In genomic region chr6:156777866-156778614, GRCh38 we compare ENCODE assay signal across 8 cellular contexts. TPM values are rescaled to one million over a fixed set of nuclear protein-coding genes. Genes with fewer than 3 reads are reported as not detected.
A peak's percentile ranks its signal among the peaks of the same experiment; 100 is the strongest.
DNase-seq lines count a peak whose midpoint lies in the region; ATAC-seq and TF ChIP-seq lines count a peak whose summit lies in the region.

No MANE protein-coding gene starts in this region.

- H3K4me1 Mint-ChIP-seq in GM23338, result peaks cover 62% of the 10 kb centered on the region

- peak overlapping the region; percentile 91 for H3K4me3 Mint-ChIP-seq in GM23338

- H3K9me2 ChIP-seq in DOHH2 (replicated peaks; ENCODE audit: control insufficient read depth, low read length) (no peaks in the 10 kb centered on the region), GM23338 (ENCODE audit: insufficient read depth) (no peaks in the 10 kb centered on the region)

- H2BK12ac ChIP-seq in mesenchymal stem cell (ENCODE audit: low read length in 2 of 2), result peak overlapping the region; percentile 93 to 97

- ATAC-seq in GM23338 (peak; percentile 5; the same call in 2 of the 3 replicates), GM18517 (IDR thresholded peaks at IDR 0.05; ENCODE audit: unreplicated experiment) (no peak)

- peak overlapping the region in 1 of 2 experiments; percentile 100 for H3K23ac ChIP-seq in mesenchymal stem cell (ENCODE audit: low read length in 2 of 2)

- peak overlapping the region; percentile 98 for H3K9ac ChIP-seq in mesenchymal stem cell (ENCODE audit: low read length)

- H3K27ac ChIP-seq in DOHH2 (ENCODE audit: low read depth, low read length), result peak overlapping the region; percentile 88
- peak overlapping the region; percentile 73 for H3K27ac ChIP-seq in GM23338 (ENCODE audit: low read depth)
- peak overlapping the region; percentile 91 for H3K27ac ChIP-seq in ectodermal cell (ENCODE audit: insufficient read depth, low read depth, low read length, poor library complexity, severe bottlenecking)
- peak overlapping the region; percentile 93 for H3K27ac ChIP-seq in mesenchymal stem cell (ENCODE audit: low read length, poor library complexity, severe bottlenecking)

- DNase-seq in GM23338 (ENCODE audit: low spot score) (peak; percentile 50), MV-4-11 (lab: John Stamatoyannopoulos, UW) (peak; percentile 57), mesenchymal stem cell (peak; percentile 66)
- DNase-seq in activated CD4-positive, alpha-beta T cell treated with anti-CD3 and anti-CD28 coated beads, Interleukin-2, amount 50 U/mL, for 1 hour, result peak; percentile 61
- peak; percentile 41 for DNase-seq in stimulated activated CD8-positive, alpha-beta memory T cell treated with anti-CD3 and anti-CD28 coated beads, Interleukin-15, amount 100 ng/mL, for 24 hours (ENCODE audit: low read depth)

- peak overlapping the region; percentile 86 to 100 for H3K14ac ChIP-seq in mesenchymal stem cell (ENCODE audit: low read length in 2 of 2)

- H3K27me3 ChIP-seq in DOHH2 (ENCODE audit: control insufficient read depth, low read length) (no peaks in the 10 kb centered on the region), GM23338 (ENCODE audit: insufficient read depth) (no peaks in the 10 kb centered on the region), ectodermal cell (ENCODE audit: control insufficient read depth, insufficient read depth, low read length, poor library complexity, severe bottlenecking) (no peaks in the 10 kb centered on the region), mesenchymal stem cell (ENCODE audit: control insufficient read depth in 1 of 2, insufficient read depth in 1 of 2, low read length in 2 of 2) (no peaks in the 10 kb centered on the region)

- peak overlapping the region; percentile 100 for H4K91ac ChIP-seq in mesenchymal stem cell (ENCODE audit: low read length)

- H3K36me3 ChIP-seq in DOHH2 (ENCODE audit: control insufficient read depth, low read length), result peaks cover 39% of the 10 kb centered on the region
- no peaks in the 10 kb centered on the region for H3K36me3 ChIP-seq in GM23338 (ENCODE audit: insufficient read depth)
- no peaks in the 10 kb centered on the region for H3K36me3 ChIP-seq in ectodermal cell (ENCODE audit: control insufficient read depth, insufficient read depth, low read length)
- no peaks in the 10 kb centered on the region for H3K36me3 ChIP-seq in mesenchymal stem cell (ENCODE audit: control insufficient read depth in 1 of 2, insufficient read depth in 2 of 2, low read depth in 1 of 2, low read length in 2 of 2)

- H3K4me3 ChIP-seq in DOHH2 (ENCODE audit: low read length) (peak overlapping the region; percentile 82), GM23338 (peak overlapping the region; percentile 73), ectodermal cell (ENCODE audit: insufficient read depth, low read depth, low read length) (peak overlapping the region; percentile 67), mesenchymal stem cell (ENCODE audit: insufficient read depth in 1 of 2, low read depth in 1 of 2, low read length in 2 of 2) (peak overlapping the region; percentile 77 to 99)

- WGBS in ectodermal cell, 2 experiments, result 0% methylated on average over 85 of the region's 85 CpGs
- WGBS in mesenchymal stem cell, result under 1% methylated on average over 36 of the region's 85 CpGs

- peak overlapping the region; percentile 99 for H2BK120ac ChIP-seq in mesenchymal stem cell (ENCODE audit: low read depth, low read length)

- H2AK5ac ChIP-seq in mesenchymal stem cell (ENCODE audit: low read length, severe bottlenecking), result no peak overlapping the region

- no peak overlapping the region for H2AFZ ChIP-seq in GM23338
- peak overlapping the region; percentile 90 for H2AFZ ChIP-seq in mesenchymal stem cell (ENCODE audit: low read depth, low read length)

- no peaks in the 10 kb centered on the region; the same call in 2 of the 3 replicates for H3K9me3 Mint-ChIP-seq in GM23338

- peaks cover 4% of the 10 kb centered on the region; the same call in 1 of the 3 replicates for H3K36me3 Mint-ChIP-seq in GM23338 (ENCODE audit: low read depth)

- H4K20me1 ChIP-seq in DOHH2 (ENCODE audit: control insufficient read depth, insufficient read depth, low read depth, low read length) (peaks cover 9% of the 10 kb centered on the region; the same call in 1 of the 2 replicates), GM23338 (replicated peaks; ENCODE audit: insufficient read depth) (peaks cover 5% of the 10 kb centered on the region; the same call in 1 of the 2 replicates)

- H3F3A ChIP-seq in DOHH2 (ENCODE audit: control insufficient read depth, insufficient read depth) (peaks cover 22% of the 10 kb centered on the region), GM23338 (replicated peaks; ENCODE audit: low read depth) (0 out of 2 replicates have a peak, but pooled peaks cover 4% of the 10 kb centered on the region)

- H2BK15ac ChIP-seq in mesenchymal stem cell (ENCODE audit: low read depth, poor library complexity, severe bottlenecking), result peak overlapping the region; percentile 98

- H3K79me2 ChIP-seq in DOHH2 (ENCODE audit: control insufficient read depth, low read length) (peaks cover 71% of the 10 kb centered on the region), GM23338 (replicated peaks; ENCODE audit: insufficient read depth) (peaks cover 48% of the 10 kb centered on the region)

- peak overlapping the region; percentile 98 for H2BK5ac ChIP-seq in mesenchymal stem cell (ENCODE audit: low read depth, low read length, poor library complexity, severe bottlenecking)

- peak overlapping the region; percentile 97 to 100 for H3K4ac ChIP-seq in mesenchymal stem cell (ENCODE audit: low read depth in 1 of 2, low read length in 2 of 2)

- H3K27ac Mint-ChIP-seq in GM23338, result peak overlapping the region; percentile 97

- H4K8ac ChIP-seq in mesenchymal stem cell (ENCODE audit: low read length), result peak overlapping the region; percentile 100

- peaks cover 47% of the 10 kb centered on the region for H3K4me1 ChIP-seq in DOHH2 (ENCODE audit: control insufficient read depth, low read length)
- H3K4me1 ChIP-seq in GM23338 (ENCODE audit: insufficient read depth), result peaks cover 57% of the 10 kb centered on the region
- peaks cover 24% of the 10 kb centered on the region for H3K4me1 ChIP-seq in ectodermal cell (ENCODE audit: control insufficient read depth, insufficient read depth, low read length)
- H3K4me1 ChIP-seq in mesenchymal stem cell (ENCODE audit: control insufficient read depth, insufficient read depth, low read depth, low read length), result peaks cover 3% of the 10 kb centered on the region

- H3K79me1 ChIP-seq in mesenchymal stem cell (replicated peaks; ENCODE audit: low read length, poor library complexity, severe bottlenecking), result peaks cover 2% of the 10 kb centered on the region

- peak overlapping the region; percentile 100 for H3K18ac ChIP-seq in mesenchymal stem cell (ENCODE audit: low read depth in 1 of 2, low read length in 2 of 2)

- H3K27me3 Mint-ChIP-seq in GM23338 (ENCODE audit: insufficient read depth, low read depth, poor library complexity), result peaks cover 13% of the 10 kb centered on the region

- no peaks in the 10 kb centered on the region for H3K9me3 ChIP-seq in DOHH2 (ENCODE audit: control insufficient read depth, insufficient read depth, low read length)
- no peaks in the 10 kb centered on the region for H3K9me3 ChIP-seq in ectodermal cell (ENCODE audit: control insufficient read depth, low read length)
- H3K9me3 ChIP-seq in mesenchymal stem cell (ENCODE audit: control insufficient read depth, low read length), result no peaks in the 10 kb centered on the region

- H3K4me2 ChIP-seq in DOHH2 (ENCODE audit: low read length), result peak overlapping the region; percentile 77
- H3K4me2 ChIP-seq in GM23338, result peak overlapping the region; percentile 72
- H3K4me2 ChIP-seq in mesenchymal stem cell (ENCODE audit: low read length, poor library complexity, severe bottlenecking), result peak overlapping the region; percentile 49

- TF ChIP-seq CTCF in DOHH2 (IDR thresholded peaks at IDR 0.05; ENCODE audit: low read depth, low read length, poor library complexity, severe bottlenecking) (no peak), GM23338 (conservative IDR thresholded peaks at IDR 0.05; ENCODE audit: low read depth in 2 of 2) (no peak)

TF ChIP-seq in GM23338, 12 proteins besides CTCF, POLR2A, EP300 and RAD21:
- peak; percentile 64 for TF ChIP-seq POLR2AphosphoS5 (IDR thresholded peaks at IDR 0.05; ENCODE audit: low read depth)
- TF ChIP-seq, protein P1, sequence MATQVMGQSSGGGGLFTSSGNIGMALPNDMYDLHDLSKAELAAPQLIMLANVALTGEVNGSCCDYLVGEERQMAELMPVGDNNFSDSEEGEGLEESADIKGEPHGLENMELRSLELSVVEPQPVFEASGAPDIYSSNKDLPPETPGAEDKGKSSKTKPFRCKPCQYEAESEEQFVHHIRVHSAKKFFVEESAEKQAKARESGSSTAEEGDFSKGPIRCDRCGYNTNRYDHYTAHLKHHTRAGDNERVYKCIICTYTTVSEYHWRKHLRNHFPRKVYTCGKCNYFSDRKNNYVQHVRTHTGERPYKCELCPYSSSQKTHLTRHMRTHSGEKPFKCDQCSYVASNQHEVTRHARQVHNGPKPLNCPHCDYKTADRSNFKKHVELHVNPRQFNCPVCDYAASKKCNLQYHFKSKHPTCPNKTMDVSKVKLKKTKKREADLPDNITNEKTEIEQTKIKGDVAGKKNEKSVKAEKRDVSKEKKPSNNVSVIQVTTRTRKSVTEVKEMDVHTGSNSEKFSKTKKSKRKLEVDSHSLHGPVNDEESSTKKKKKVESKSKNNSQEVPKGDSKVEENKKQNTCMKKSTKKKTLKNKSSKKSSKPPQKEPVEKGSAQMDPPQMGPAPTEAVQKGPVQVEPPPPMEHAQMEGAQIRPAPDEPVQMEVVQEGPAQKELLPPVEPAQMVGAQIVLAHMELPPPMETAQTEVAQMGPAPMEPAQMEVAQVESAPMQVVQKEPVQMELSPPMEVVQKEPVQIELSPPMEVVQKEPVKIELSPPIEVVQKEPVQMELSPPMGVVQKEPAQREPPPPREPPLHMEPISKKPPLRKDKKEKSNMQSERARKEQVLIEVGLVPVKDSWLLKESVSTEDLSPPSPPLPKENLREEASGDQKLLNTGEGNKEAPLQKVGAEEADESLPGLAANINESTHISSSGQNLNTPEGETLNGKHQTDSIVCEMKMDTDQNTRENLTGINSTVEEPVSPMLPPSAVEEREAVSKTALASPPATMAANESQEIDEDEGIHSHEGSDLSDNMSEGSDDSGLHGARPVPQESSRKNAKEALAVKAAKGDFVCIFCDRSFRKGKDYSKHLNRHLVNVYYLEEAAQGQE (IDR thresholded peaks at IDR 0.05; ENCODE audit: unreplicated experiment), result no peak
- TF ChIP-seq STAT1 (IDR thresholded peaks at IDR 0.05; ENCODE audit: unreplicated experiment), result no peak
- no peak for TF ChIP-seq NANOG (IDR thresholded peaks at IDR 0.05; ENCODE audit: borderline replicate concordance)
TF ChIP-seq in GM23338: peak in this region for 1.

RNA-seq across cellular contexts. Expression of gene ARID1B, which starts 0.9 kb away (rescaled TPM):
- total RNA-seq in GM23338 (2014; rRNA removed; shearing (Covaris generic)), result 72.2 and 82.4 TPM in 2 replicates
- 53.3 and 59.3 TPM in 2 replicates for polyA plus RNA-seq in GM23338 (2016; fragmentation: Nextera tagmentation; extraction: Ambion mirVana)
- polyA plus RNA-seq in ectodermal cell (2013, experiment 1 of 4), result 56.1 TPM
- polyA plus RNA-seq in ectodermal cell (2013, experiment 2 of 4), result 62.2 TPM
- polyA plus RNA-seq in ectodermal cell (2013, experiment 3 of 4), result 44.9 TPM
- polyA plus RNA-seq in ectodermal cell (2013, experiment 4 of 4), result 48.6 TPM
- 32.3 TPM for polyA plus RNA-seq in mesenchymal stem cell (2013, experiment 1 of 2)
- polyA plus RNA-seq in mesenchymal stem cell (2013, experiment 2 of 2), result 31.6 TPM
